In genomic region chr3:51967384-51968174, GRCh38 we compare ENCODE assay signal across 8 cellular contexts. TPM values are rescaled to one million over a fixed set of nuclear protein-coding genes. Genes with fewer than 3 reads are reported as not detected.
DNase-seq lines count a peak whose midpoint lies in the region; ATAC-seq, FAIRE-seq and TF ChIP-seq lines count a peak whose summit lies in the region.

Gene PCBP4 (minus strand): TSS chr3:51967454. CDS start chr3:51961240, 6,214 bp downstream.

- peak within 1 kb of the TSS; percentile 99 for H3K4me2 ChIP-seq in HepG2 (ENCODE audit: low read depth, low read length)

- intact Hi-C loops in dorsolateral prefrontal cortex (cut with DNase I) (no loop called here), HepG2 (cut with micrococcal nuclease; ENCODE audit: unreplicated experiment) (no loop called here)

- TF ChIP-seq CTCF in dorsolateral prefrontal cortex (IDR thresholded peaks at IDR 0.05 in 54 of 56, conservative IDR thresholded peaks at IDR 0.05 in 2 of 56; ENCODE audit: low read depth in 1 of 56, partially characterized antibody in 56 of 56) (peak in 5 of 56 donors; percentile 8 to 37 (median 15)), HepG2 (CRISPR knock-in tag; IDR thresholded peaks at IDR 0.05) (no peak)

- no peak; the same call in 1 of the 2 replicates for TF ChIP-seq RAD21 in HepG2 (CRISPR knock-in tag; IDR thresholded peaks at IDR 0.05)

- CTCF ChIA-PET in HepG2 (lab: Yijun Ruan, JAX; ENCODE audit: low intra/inter-chr PET ratio, low total read pairs), result no interaction called here

- H3K27ac Mint-ChIP-seq in stimulated activated memory B cell treated with anti-CD40 and anti-IgM and Interleukin-4, amounts not matched to agents 10 μg/mL and 1 μg/mL and 100 μg/mL, for 72 hours, result peak within 1 kb of the TSS; percentile 88

- WGBS in HepG2 (ENCODE audit: low lambda C conversion rate), result 9% methylated on average over 14 of the region's 91 CpGs

- H3K4me3 Mint-ChIP-seq in stimulated activated memory B cell treated with anti-CD40 and anti-IgM and Interleukin-4, amounts not matched to agents 10 μg/mL and 1 μg/mL and 100 μg/mL, for 72 hours, result peak within 1 kb of the TSS; percentile 95

- no peaks in the 10 kb centered on the region for H4K20me1 ChIP-seq in HepG2 (ENCODE audit: insufficient read depth, low read length)

- H3K27me3 Mint-ChIP-seq in stimulated activated memory B cell treated with anti-CD40 and anti-IgM and Interleukin-4, amounts not matched to agents 10 μg/mL and 1 μg/mL and 100 μg/mL, for 72 hours, result no peaks in the 10 kb centered on the region

- in situ Hi-C loops in HepG2 (cut with HindIII; ENCODE audit: extremely low pct_ligation_motif_present, low pct_unique_long_range_greater_than_20kb), result no loop called here

- peak within 1 kb of the TSS; percentile 89 for H3K9ac ChIP-seq in HepG2 (ENCODE audit: insufficient read depth, low read depth, low read length)

- no peak within 1 kb of the TSS for H2AFZ ChIP-seq in HepG2 (ENCODE audit: low read length)

- H3K4me3 ChIP-seq in dorsolateral prefrontal cortex (peak within 1 kb of the TSS; percentile 55 to 90 (median 79)), HepG2 (replicated peaks in 1 of 3; ENCODE audit: insufficient read depth in 1 of 3, low read depth in 2 of 3, low read length in 3 of 3) (peak within 1 kb of the TSS; percentile 72 to 89 (median 87))

- ATAC-seq in activated CD4-positive, CD25-positive, alpha-beta regulatory T cell treated with anti-CD3 and anti-CD28 coated beads, Interleukin-2, amount 50 U/mL, for 24 hours, result peak; percentile 72 to 73
- ATAC-seq in HG03442 (IDR thresholded peaks at IDR 0.05; ENCODE audit: unreplicated experiment) (peak; percentile 42), HepG2 (peak; percentile 76)
- peak; percentile 67 for ATAC-seq in stimulated activated memory B cell treated with anti-CD40 and anti-IgM and Interleukin-4, amounts not matched to agents 10 μg/mL and 1 μg/mL and 100 μg/mL, for 72 hours

- H3K36me3 Mint-ChIP-seq in stimulated activated memory B cell treated with anti-CD40 and anti-IgM and Interleukin-4, amounts not matched to agents 10 μg/mL and 1 μg/mL and 100 μg/mL, for 72 hours, result no peaks in the 10 kb centered on the region

- H3K27me3 ChIP-seq in dorsolateral prefrontal cortex (no peaks in the 10 kb centered on the region), HepG2 (ENCODE audit: control insufficient read depth in 1 of 2, insufficient read depth in 2 of 2, low read length in 2 of 2) (no peaks in the 10 kb centered on the region)

- POLR2A ChIA-PET in HepG2 (lab: Yijun Ruan, JAX), result interaction anchor here (1.1 to 6.8 kb wide), 6 partner anchors 16 to 210 kb away, joined by 4 to 80 read pairs (median 9); partner anchors contain the start of genes ACY1, PARP3, RPL29 and RRP9

- H3K27ac ChIP-seq in dorsolateral prefrontal cortex (peak within 1 kb of the TSS; percentile 76 to 99 (median 97)), HepG2 (ENCODE audit: extremely low read length, insufficient read depth, low read length) (peak within 1 kb of the TSS; percentile 81)

- BruUV-seq in HepG2 (replicated peaks; lab: Mats Ljungman, UMichigan), result TSS peak; percentile 79

- peaks cover 50% of the 10 kb centered on the region for H3K4me1 Mint-ChIP-seq in stimulated activated memory B cell treated with anti-CD40 and anti-IgM and Interleukin-4, amounts not matched to agents 10 μg/mL and 1 μg/mL and 100 μg/mL, for 72 hours

- H3K36me3 ChIP-seq in HepG2 (replicated peaks in 1 of 2; ENCODE audit: control insufficient read depth in 1 of 2, insufficient read depth in 2 of 2, low read length in 2 of 2), result peaks cover 2 to 5% of the 10 kb centered on the region in 2 experiments; a peak in 2 of 5 replicates

- no peak for FAIRE-seq in HepG2 (lab: Jason Lieb, UNC)

- TF ChIP-seq POLR2A in HepG2 (IDR thresholded peaks at IDR 0.05; ENCODE audit: insufficient read depth in 1 of 2, low read depth in 2 of 2, low read length in 2 of 2), result peak in 1 of 2 experiments; percentile 41; a peak in 1 of 4 replicates

- no peaks in the 10 kb centered on the region for H3K9me3 Mint-ChIP-seq in stimulated activated memory B cell treated with anti-CD40 and anti-IgM and Interleukin-4, amounts not matched to agents 10 μg/mL and 1 μg/mL and 100 μg/mL, for 72 hours

- H3K4me1 ChIP-seq in HepG2 (ENCODE audit: insufficient read depth, low read length), result peaks cover 89% of the 10 kb centered on the region

- TF ChIP-seq EP300 in HepG2 (IDR thresholded peaks at IDR 0.05; ENCODE audit: low read depth in 2 of 2, low read length in 2 of 2) (no peak), HepG2 (CRISPR knock-in tag; IDR thresholded peaks at IDR 0.05; ENCODE audit: borderline replicate concordance) (no peak; the same call in 1 of the 2 replicates)

- peaks cover 6% of the 10 kb centered on the region for H3K79me2 ChIP-seq in HepG2 (ENCODE audit: insufficient read depth, low read length)

- no peak for DNase-seq in activated CD4-positive, CD25-positive, alpha-beta regulatory T cell treated with anti-CD3 and anti-CD28 coated beads, Interleukin-2, amount 50 U/mL, for 72 hours
- DNase-seq in T-helper 9 cell, result peak; percentile 30
- DNase-seq in dorsolateral prefrontal cortex, result peak; percentile 58 to 88 (median 84)
- peak; percentile 70 for DNase-seq in HepG2 (ENCODE audit: low spot score)
- DNase-seq in GF-D8 (lab: John Stamatoyannopoulos, UW), result no peak

- no peaks in the 10 kb centered on the region for H3K9me3 ChIP-seq in HepG2 (ENCODE audit: low read length)

TF ChIP-seq in HepG2, 621 proteins besides CTCF, POLR2A, EP300 and RAD21 (continues in another document):
- TF ChIP-seq, protein P1, sequence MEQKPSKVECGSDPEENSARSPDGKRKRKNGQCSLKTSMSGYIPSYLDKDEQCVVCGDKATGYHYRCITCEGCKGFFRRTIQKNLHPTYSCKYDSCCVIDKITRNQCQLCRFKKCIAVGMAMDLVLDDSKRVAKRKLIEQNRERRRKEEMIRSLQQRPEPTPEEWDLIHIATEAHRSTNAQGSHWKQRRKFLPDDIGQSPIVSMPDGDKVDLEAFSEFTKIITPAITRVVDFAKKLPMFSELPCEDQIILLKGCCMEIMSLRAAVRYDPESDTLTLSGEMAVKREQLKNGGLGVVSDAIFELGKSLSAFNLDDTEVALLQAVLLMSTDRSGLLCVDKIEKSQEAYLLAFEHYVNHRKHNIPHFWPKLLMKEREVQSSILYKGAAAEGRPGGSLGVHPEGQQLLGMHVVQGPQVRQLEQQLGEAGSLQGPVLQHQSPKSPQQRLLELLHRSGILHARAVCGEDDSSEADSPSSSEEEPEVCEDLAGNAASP (CRISPR knock-in tag; IDR thresholded peaks at IDR 0.05; ENCODE audit: borderline replicate concordance), result no peak
- peak; percentile 93 for TF ChIP-seq AGO1 (IDR thresholded peaks at IDR 0.05; ENCODE audit: low read depth, low read length, poor library complexity, severe bottlenecking)

RNA-seq across cellular contexts. Expression of gene PCBP4, which starts in this region (rescaled TPM):
- total RNA-seq in dorsolateral prefrontal cortex (100 to 1,000 TPM in 87 of 120 experiments, 10 to 100 TPM in 33; 59.6 to 285 (median 112) TPM), HepG2 (2016; rRNA removed; fragmentation: Illumina TruSeq; extraction: Trizol) (32.5 and 36.8 TPM in 2 replicates)
- total RNA-seq in HepG2 (2016; cell fraction: cytosol; rRNA removed; fragmentation: Illumina TruSeq; extraction: Trizol; ENCODE audit: low read depth), result 26.7 and 28.9 TPM in 2 replicates
- total RNA-seq in HepG2 (2016; cell fraction: insoluble cytoplasmic fraction; rRNA removed; fragmentation: Illumina TruSeq; extraction: Trizol), result 31.0 and 37.9 TPM in 2 replicates
- 44.9 and 54.5 TPM in 2 replicates for total RNA-seq in HepG2 (2016; cell fraction: membrane; rRNA removed; fragmentation: Illumina TruSeq; extraction: Trizol)
- total RNA-seq in HepG2 (2016; cell fraction: nucleus; rRNA removed; fragmentation: Illumina TruSeq; extraction: Trizol), result 17.4 and 21.9 TPM in 2 replicates
- polyA plus RNA-seq in HepG2 (2011; rRNA removed), result 51.3 and 58.9 TPM in 2 replicates
- 33.8 and 49.2 TPM in 2 replicates for polyA plus RNA-seq in HepG2 (2011; cell fraction: cytosol; rRNA removed)
- 143 and 178 TPM in 2 replicates for polyA plus RNA-seq in HepG2 (2011; cell fraction: nucleus; rRNA removed)
- 14.2 and 28.3 TPM in 2 replicates for polyA plus RNA-seq in HepG2 (2012)
- polyA plus RNA-seq in HepG2 (2016; cell fraction: cytosol; fragmentation: Illumina TruSeq; extraction: Trizol; ENCODE audit: low read depth), result 36.6 and 43.0 TPM in 2 replicates
- 42.3 and 45.0 TPM in 2 replicates for polyA plus RNA-seq in HepG2 (2016; cell fraction: insoluble cytoplasmic fraction; fragmentation: Illumina TruSeq; extraction: Trizol; ENCODE audit: low read depth)
- polyA plus RNA-seq in HepG2 (2016; cell fraction: membrane; fragmentation: Illumina TruSeq; extraction: Trizol; ENCODE audit: low read depth), result 49.2 and 54.4 TPM in 2 replicates
- polyA plus RNA-seq in HepG2 (2016; cell fraction: nucleus; fragmentation: Illumina TruSeq; extraction: Trizol; ENCODE audit: insufficient read depth, low read depth), result 57.5 and 60.6 TPM in 2 replicates
- 19.8 and 51.2 TPM in 2 replicates for polyA minus RNA-seq in HepG2 (2011; rRNA and poly(A)+ RNA removed; ENCODE audit: low replicate concordance)
- 15.7 and 19.8 TPM in 2 replicates for polyA minus RNA-seq in HepG2 (2011; cell fraction: cytosol; rRNA and poly(A)+ RNA removed)
- polyA minus RNA-seq in HepG2 (2011; cell fraction: nucleus; rRNA and poly(A)+ RNA removed), result 12.0 and 15.7 TPM in 2 replicates

Comparison
In these comparisons a context has a peak if more than half of its experiments do, and no peak if none do; other contexts are left out.
1. DNase-seq: peak in T-helper 9 cell (single experiment), dorsolateral prefrontal cortex (10 of 10) and HepG2 (single experiment); none in activated CD4-positive, CD25-positive, alpha-beta regulatory T cell treated with anti-CD3 and anti-CD28 coated beads, Interleukin-2, amount 50 U/mL, for 72 hours (single experiment) and GF-D8 (single experiment).
2. Peak in every context shown above with its lines, with median percentiles within 50 percentile points of each other: ATAC-seq.